Comparison of ENCODE assay signal across 1 cellular context in the genomic region with DNA sequence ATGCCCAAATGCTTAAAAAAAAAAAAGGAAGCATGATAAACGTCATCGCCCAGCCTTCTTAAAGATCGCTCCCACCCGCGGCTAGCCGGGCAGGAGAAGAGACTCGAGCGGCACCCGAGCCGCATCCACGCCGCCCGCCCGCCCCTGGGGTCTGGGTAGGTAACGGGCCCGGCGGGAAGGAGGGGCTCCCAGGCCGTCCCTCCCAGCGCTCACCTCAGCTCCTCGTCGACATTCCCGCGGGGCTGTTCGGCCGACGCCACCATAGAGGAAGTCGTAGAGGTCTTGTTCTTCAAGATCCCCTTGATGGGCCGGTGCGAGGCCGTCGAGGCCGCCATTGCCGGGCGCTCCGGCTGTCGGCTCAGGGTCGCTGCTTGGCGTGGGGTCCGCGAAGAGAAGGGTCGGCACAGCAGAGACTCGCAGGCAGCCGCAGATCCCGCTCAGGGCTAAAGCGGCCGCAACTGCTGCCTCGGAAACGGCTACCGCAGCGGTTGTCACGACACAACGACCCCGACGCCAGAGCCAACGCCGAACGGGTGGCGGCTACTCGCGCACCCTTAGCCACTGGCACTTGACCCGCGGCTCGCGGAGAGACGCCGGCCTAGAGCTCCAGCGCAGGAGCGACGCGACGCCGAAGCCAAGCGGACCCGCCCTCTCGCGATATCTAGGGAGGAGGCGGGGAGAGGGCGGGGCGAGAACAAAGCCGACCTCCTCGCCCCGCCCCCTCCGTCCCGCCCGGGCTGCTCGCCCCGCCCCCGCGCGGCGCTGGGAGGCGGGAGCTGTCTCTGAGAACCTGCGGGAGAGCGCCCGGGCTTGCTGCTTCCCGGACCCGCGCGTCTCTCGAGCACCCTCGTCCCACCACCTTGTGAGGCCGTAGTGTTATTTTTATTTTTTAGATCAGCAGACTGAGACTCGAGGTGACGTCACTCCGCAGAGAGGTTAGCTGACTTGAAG.
TF ChIP-seq lines count a peak whose summit lies in the region.

A gene (minus strand): TSS at position 635 of the 951 bp plus-strand sequence. CDS start 300 bp downstream, at position 335.

TF ChIP-seq in HEK293, 187 proteins besides CTCF, POLR2A, EP300 and RAD21 (continued from another document and continues in another):
- TF ChIP-seq, protein P1, sequence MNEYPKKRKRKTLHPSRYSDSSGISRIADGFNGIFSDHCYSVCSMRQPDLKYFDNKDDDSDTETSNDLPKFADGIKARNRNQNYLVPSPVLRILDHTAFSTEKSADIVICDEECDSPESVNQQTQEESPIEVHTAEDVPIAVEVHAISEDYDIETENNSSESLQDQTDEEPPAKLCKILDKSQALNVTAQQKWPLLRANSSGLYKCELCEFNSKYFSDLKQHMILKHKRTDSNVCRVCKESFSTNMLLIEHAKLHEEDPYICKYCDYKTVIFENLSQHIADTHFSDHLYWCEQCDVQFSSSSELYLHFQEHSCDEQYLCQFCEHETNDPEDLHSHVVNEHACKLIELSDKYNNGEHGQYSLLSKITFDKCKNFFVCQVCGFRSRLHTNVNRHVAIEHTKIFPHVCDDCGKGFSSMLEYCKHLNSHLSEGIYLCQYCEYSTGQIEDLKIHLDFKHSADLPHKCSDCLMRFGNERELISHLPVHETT (tag by site-specific recombination; IDR thresholded peaks at IDR 0.05): no peak
- TF ChIP-seq ZNF248 (tag by site-specific recombination; IDR thresholded peaks at IDR 0.05) (no peak), ZNF404 (tag by site-specific recombination; IDR thresholded peaks at IDR 0.05) (no peak), YY2 (tag by site-specific recombination; IDR thresholded peaks at IDR 0.05) (no peak), RBAK (tag by site-specific recombination; IDR thresholded peaks at IDR 0.05) (no peak), ZBTB20 (tag by site-specific recombination; IDR thresholded peaks at IDR 0.05) (peak; percentile 44; the same call in 1 of the 2 replicates), ZBTB21 (tag by site-specific recombination; IDR thresholded peaks at IDR 0.05) (peak; percentile 67; the same call in 1 of the 2 replicates), ZNF701 (tag by site-specific recombination; IDR thresholded peaks at IDR 0.05) (no peak), KLF16 (tag by site-specific recombination; IDR thresholded peaks at IDR 0.05) (peak; percentile 73; the same call in 1 of the 2 replicates), GLI2 (tag by site-specific recombination; IDR thresholded peaks at IDR 0.05; ENCODE audit: borderline replicate concordance, low read depth) (no peak), OVOL3 (tag by site-specific recombination; IDR thresholded peaks at IDR 0.05) (no peak), MZF1 (tag by site-specific recombination; IDR thresholded peaks at IDR 0.05; ENCODE audit: borderline replicate concordance) (no peak), GLIS1 (tag by site-specific recombination; IDR thresholded peaks at IDR 0.05) (peak; percentile 31), ZFHX2 (tag by site-specific recombination; conservative IDR thresholded peaks at IDR 0.05) (peak; percentile 54), ZNF274 (IDR thresholded peaks at IDR 0.05; ENCODE audit: low read length) (no peak), ZNF274 (tag by site-specific recombination; IDR thresholded peaks at IDR 0.05; ENCODE audit: borderline replicate concordance) (no peak), ZNF24 (tag by site-specific recombination; IDR thresholded peaks at IDR 0.05) (no peak), ZNF184 (tag by site-specific recombination; IDR thresholded peaks at IDR 0.05) (no peak), HOXD13 (CRISPR knock-in tag; IDR thresholded peaks at IDR 0.05; ENCODE audit: borderline replicate concordance) (no peak), ZNF169 (tag by site-specific recombination; IDR thresholded peaks at IDR 0.05) (no peak), ZNF114 (tag by site-specific recombination; IDR thresholded peaks at IDR 0.05) (no peak), SETDB1 (IDR thresholded peaks at IDR 0.05; ENCODE audit: insufficient read length, low read length) (no peak), ZNF121 (tag by site-specific recombination; IDR thresholded peaks at IDR 0.05) (no peak), ZSCAN16 (tag by site-specific recombination; IDR thresholded peaks at IDR 0.05) (no peak), ZFP3 (tag by site-specific recombination; IDR thresholded peaks at IDR 0.05; ENCODE audit: low read depth) (no peak), ZNF146 (tag by site-specific recombination; IDR thresholded peaks at IDR 0.05) (no peak), ZNF837 (tag by site-specific recombination; IDR thresholded peaks at IDR 0.05) (no peak), ZNF354C (tag by site-specific recombination; IDR thresholded peaks at IDR 0.05; ENCODE audit: borderline replicate concordance, low read depth) (no peak), ZNF677 (tag by site-specific recombination; IDR thresholded peaks at IDR 0.05) (no peak; the same call in 1 of the 2 replicates), ZNF624 (tag by site-specific recombination; IDR thresholded peaks at IDR 0.05) (no peak), ZNF302 (tag by site-specific recombination; IDR thresholded peaks at IDR 0.05; ENCODE audit: low read depth) (no peak), FEZF1 (tag by site-specific recombination; IDR thresholded peaks at IDR 0.05) (no peak), TCF7L2 (IDR thresholded peaks at IDR 0.05; ENCODE audit: borderline replicate concordance, low read depth, low read length) (no peak), ZNF785 (tag by site-specific recombination; IDR thresholded peaks at IDR 0.05) (no peak), ZBTB48 (tag by site-specific recombination; IDR thresholded peaks at IDR 0.05) (no peak), WT1 (tag by site-specific recombination; IDR thresholded peaks at IDR 0.05) (no peak), ZNF266 (tag by site-specific recombination; IDR thresholded peaks at IDR 0.05; ENCODE audit: low read depth) (no peak)
- TF ChIP-seq, protein P2, sequence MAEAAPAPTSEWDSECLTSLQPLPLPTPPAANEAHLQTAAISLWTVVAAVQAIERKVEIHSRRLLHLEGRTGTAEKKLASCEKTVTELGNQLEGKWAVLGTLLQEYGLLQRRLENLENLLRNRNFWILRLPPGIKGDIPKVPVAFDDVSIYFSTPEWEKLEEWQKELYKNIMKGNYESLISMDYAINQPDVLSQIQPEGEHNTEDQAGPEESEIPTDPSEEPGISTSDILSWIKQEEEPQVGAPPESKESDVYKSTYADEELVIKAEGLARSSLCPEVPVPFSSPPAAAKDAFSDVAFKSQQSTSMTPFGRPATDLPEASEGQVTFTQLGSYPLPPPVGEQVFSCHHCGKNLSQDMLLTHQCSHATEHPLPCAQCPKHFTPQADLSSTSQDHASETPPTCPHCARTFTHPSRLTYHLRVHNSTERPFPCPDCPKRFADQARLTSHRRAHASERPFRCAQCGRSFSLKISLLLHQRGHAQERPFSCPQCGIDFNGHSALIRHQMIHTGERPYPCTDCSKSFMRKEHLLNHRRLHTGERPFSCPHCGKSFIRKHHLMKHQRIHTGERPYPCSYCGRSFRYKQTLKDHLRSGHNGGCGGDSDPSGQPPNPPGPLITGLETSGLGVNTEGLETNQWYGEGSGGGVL (tag by site-specific recombination; IDR thresholded peaks at IDR 0.05): peak; percentile 63
- TF ChIP-seq, protein P3, sequence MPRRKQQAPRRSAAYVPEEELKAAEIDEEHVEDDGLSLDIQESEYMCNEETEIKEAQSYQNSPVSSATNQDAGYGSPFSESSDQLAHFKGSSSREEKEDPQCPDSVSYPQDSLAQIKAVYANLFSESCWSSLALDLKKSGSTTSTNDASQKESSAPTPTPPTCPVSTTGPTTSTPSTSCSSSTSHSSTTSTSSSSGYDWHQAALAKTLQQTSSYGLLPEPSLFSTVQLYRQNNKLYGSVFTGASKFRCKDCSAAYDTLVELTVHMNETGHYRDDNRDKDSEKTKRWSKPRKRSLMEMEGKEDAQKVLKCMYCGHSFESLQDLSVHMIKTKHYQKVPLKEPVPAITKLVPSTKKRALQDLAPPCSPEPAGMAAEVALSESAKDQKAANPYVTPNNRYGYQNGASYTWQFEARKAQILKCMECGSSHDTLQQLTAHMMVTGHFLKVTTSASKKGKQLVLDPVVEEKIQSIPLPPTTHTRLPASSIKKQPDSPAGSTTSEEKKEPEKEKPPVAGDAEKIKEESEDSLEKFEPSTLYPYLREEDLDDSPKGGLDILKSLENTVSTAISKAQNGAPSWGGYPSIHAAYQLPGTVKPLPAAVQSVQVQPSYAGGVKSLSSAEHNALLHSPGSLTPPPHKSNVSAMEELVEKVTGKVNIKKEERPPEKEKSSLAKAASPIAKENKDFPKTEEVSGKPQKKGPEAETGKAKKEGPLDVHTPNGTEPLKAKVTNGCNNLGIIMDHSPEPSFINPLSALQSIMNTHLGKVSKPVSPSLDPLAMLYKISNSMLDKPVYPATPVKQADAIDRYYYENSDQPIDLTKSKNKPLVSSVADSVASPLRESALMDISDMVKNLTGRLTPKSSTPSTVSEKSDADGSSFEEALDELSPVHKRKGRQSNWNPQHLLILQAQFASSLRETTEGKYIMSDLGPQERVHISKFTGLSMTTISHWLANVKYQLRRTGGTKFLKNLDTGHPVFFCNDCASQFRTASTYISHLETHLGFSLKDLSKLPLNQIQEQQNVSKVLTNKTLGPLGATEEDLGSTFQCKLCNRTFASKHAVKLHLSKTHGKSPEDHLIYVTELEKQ (tag by site-specific recombination; IDR thresholded peaks at IDR 0.05; ENCODE audit: borderline replicate concordance): no peak
- TF ChIP-seq, protein P4, sequence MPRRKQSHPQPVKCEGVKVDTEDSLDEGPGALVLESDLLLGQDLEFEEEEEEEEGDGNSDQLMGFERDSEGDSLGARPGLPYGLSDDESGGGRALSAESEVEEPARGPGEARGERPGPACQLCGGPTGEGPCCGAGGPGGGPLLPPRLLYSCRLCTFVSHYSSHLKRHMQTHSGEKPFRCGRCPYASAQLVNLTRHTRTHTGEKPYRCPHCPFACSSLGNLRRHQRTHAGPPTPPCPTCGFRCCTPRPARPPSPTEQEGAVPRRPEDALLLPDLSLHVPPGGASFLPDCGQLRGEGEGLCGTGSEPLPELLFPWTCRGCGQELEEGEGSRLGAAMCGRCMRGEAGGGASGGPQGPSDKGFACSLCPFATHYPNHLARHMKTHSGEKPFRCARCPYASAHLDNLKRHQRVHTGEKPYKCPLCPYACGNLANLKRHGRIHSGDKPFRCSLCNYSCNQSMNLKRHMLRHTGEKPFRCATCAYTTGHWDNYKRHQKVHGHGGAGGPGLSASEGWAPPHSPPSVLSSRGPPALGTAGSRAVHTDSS (tag by site-specific recombination; IDR thresholded peaks at IDR 0.05): no peak
- TF ChIP-seq, protein P5, sequence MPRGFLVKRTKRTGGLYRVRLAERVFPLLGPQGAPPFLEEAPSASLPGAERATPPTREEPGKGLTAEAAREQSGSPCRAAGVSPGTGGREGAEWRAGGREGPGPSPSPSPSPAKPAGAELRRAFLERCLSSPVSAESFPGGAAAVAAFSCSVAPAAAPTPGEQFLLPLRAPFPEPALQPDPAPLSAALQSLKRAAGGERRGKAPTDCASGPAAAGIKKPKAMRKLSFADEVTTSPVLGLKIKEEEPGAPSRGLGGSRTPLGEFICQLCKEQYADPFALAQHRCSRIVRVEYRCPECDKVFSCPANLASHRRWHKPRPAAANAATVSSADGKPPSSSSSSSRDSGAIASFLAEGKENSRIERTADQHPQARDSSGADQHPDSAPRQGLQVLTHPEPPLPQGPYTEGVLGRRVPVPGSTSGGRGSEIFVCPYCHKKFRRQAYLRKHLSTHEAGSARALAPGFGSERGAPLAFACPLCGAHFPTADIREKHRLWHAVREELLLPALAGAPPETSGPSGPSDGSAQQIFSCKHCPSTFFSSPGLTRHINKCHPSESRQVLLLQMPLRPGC (tag by site-specific recombination; IDR thresholded peaks at IDR 0.05): no peak
- TF ChIP-seq, protein P6, sequence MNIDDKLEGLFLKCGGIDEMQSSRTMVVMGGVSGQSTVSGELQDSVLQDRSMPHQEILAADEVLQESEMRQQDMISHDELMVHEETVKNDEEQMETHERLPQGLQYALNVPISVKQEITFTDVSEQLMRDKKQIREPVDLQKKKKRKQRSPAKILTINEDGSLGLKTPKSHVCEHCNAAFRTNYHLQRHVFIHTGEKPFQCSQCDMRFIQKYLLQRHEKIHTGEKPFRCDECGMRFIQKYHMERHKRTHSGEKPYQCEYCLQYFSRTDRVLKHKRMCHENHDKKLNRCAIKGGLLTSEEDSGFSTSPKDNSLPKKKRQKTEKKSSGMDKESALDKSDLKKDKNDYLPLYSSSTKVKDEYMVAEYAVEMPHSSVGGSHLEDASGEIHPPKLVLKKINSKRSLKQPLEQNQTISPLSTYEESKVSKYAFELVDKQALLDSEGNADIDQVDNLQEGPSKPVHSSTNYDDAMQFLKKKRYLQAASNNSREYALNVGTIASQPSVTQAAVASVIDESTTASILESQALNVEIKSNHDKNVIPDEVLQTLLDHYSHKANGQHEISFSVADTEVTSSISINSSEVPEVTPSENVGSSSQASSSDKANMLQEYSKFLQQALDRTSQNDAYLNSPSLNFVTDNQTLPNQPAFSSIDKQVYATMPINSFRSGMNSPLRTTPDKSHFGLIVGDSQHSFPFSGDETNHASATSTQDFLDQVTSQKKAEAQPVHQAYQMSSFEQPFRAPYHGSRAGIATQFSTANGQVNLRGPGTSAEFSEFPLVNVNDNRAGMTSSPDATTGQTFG (tag by site-specific recombination; IDR thresholded peaks at IDR 0.05; ENCODE audit: borderline replicate concordance): no peak
- TF ChIP-seq, protein P7, sequence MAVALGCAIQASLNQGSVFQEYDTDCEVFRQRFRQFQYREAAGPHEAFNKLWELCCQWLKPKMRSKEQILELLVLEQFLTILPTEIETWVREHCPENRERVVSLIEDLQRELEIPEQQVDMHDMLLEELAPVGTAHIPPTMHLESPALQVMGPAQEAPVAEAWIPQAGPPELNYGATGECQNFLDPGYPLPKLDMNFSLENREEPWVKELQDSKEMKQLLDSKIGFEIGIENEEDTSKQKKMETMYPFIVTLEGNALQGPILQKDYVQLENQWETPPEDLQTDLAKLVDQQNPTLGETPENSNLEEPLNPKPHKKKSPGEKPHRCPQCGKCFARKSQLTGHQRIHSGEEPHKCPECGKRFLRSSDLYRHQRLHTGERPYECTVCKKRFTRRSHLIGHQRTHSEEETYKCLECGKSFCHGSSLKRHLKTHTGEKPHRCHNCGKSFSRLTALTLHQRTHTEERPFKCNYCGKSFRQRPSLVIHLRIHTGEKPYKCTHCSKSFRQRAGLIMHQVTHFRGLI (tag by site-specific recombination; IDR thresholded peaks at IDR 0.05): no peak
- TF ChIP-seq, protein P8, sequence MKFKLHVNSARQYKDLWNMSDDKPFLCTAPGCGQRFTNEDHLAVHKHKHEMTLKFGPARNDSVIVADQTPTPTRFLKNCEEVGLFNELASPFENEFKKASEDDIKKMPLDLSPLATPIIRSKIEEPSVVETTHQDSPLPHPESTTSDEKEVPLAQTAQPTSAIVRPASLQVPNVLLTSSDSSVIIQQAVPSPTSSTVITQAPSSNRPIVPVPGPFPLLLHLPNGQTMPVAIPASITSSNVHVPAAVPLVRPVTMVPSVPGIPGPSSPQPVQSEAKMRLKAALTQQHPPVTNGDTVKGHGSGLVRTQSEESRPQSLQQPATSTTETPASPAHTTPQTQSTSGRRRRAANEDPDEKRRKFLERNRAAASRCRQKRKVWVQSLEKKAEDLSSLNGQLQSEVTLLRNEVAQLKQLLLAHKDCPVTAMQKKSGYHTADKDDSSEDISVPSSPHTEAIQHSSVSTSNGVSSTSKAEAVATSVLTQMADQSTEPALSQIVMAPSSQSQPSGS (tag by site-specific recombination; IDR thresholded peaks at IDR 0.05; ENCODE audit: low read depth): peak; percentile 97
